In genomic region chr11:22343411-22344032, GRCh38 we compare ENCODE assay signal across 19 cellular contexts. TPM values are rescaled to one million over a fixed set of nuclear protein-coding genes. Genes with fewer than 3 reads are reported as not detected.
DNase-seq lines count a peak whose midpoint lies in the region; TF ChIP-seq lines count a peak whose summit lies in the region.
"Had no signal": no experiment of that assay in that cellular context is flagged by ENCODE, and none has a peak within 500 bp of the region (broad histone marks: within the 10 kb centered on the region; RNA-seq: fewer than 3 reads in every experiment).

No MANE protein-coding gene starts in this region.

- H3K27me3 ChIP-seq in HUES64 (ENCODE audit: insufficient read depth, low read length) = peaks cover 77% of the 10 kb centered on the region
- peaks cover 69% of the 10 kb centered on the region for H3K27me3 ChIP-seq in neural cell (ENCODE audit: insufficient read depth, low read depth, low read length)
- H3K27me3 ChIP-seq in esophagus muscularis mucosa = peaks cover 8 to 78% (median 37%) of the 10 kb centered on the region in 4 donors
- H3K27me3 ChIP-seq in adrenal gland = peaks cover 47% of the 10 kb centered on the region

- H3K9me3 ChIP-seq in HUES64 (ENCODE audit: insufficient read depth, low read depth, low read length) (no peaks in the 10 kb centered on the region), neural cell (ENCODE audit: low read length) (no peaks in the 10 kb centered on the region), esophagus muscularis mucosa (no peaks in the 10 kb centered on the region), adrenal gland (replicated peaks in 1 of 3) (no peaks in the 10 kb centered on the region)
- H3K9me3 ChIP-seq: body of pancreas, upper lobe of left lung had no signal

- no peaks in the 10 kb centered on the region for H3K9me2 ChIP-seq in neural cell (ENCODE audit: insufficient read depth, low read length)

- TF ChIP-seq POLR2A in esophagus muscularis mucosa (IDR thresholded peaks at IDR 0.05; ENCODE audit: low read depth) (no peak), adrenal gland (IDR thresholded peaks at IDR 0.05) (no peak)

- H3K27ac ChIP-seq in HUES64 (ENCODE audit: low read depth, low read length) (no peak overlapping the region), neural cell (ENCODE audit: low read length) (no peak overlapping the region), esophagus muscularis mucosa (replicated peaks in 1 of 4) (no peak overlapping the region), adrenal gland (no peak overlapping the region)
- H3K27ac ChIP-seq: body of pancreas, upper lobe of left lung had no signal

- H3K4me1 ChIP-seq in HUES64 (ENCODE audit: insufficient read depth, low read length) (peaks cover 32% of the 10 kb centered on the region), esophagus muscularis mucosa (peaks cover 0 to 19% (median 9%) of the 10 kb centered on the region in 4 donors), adrenal gland (replicated peaks in 1 of 2) (no peaks in the 10 kb centered on the region)

- no peaks in the 10 kb centered on the region for H3K36me3 ChIP-seq in HUES64 (ENCODE audit: insufficient read depth, low read length)
- no peaks in the 10 kb centered on the region for H3K36me3 ChIP-seq in neural cell (ENCODE audit: insufficient read depth, low read length)
- no peaks in the 10 kb centered on the region for H3K36me3 ChIP-seq in esophagus muscularis mucosa
- no peaks in the 10 kb centered on the region for H3K36me3 ChIP-seq in adrenal gland (replicated peaks in 1 of 2)
- H3K36me3 ChIP-seq: upper lobe of left lung had no signal

- 5% methylated on average over 30 of the region's 30 CpGs for WGBS in HUES64
- 3% methylated on average over 11 of the region's 30 CpGs for WGBS in esophagus muscularis mucosa
- 2 to 5% (median 3%) methylated on average over 8 to 30 of the region's 30 CpGs for WGBS in adrenal gland, 4 donors

- peak; percentile 91 for DNase-seq in DMS79 treated with DMSO at 0.1 percent for 48 hours (lab: John Stamatoyannopoulos, UW)
- peak; percentile 21 for DNase-seq in endothelial cell (ENCODE audit: low spot score)
- DNase-seq in esophagus muscularis mucosa (ENCODE audit: extremely low spot score) = no peak
- no peak for DNase-seq in ACHN
- DNase-seq in SKM-1 treated with dmso at 0.1 percent for 144 hours (lab: John Stamatoyannopoulos, UW; ENCODE audit: unreplicated experiment) = no peak
- no peak for DNase-seq in adrenal gland
- DNase-seq: activated CD8-positive, alpha-beta T cell treated with anti-CD3 and anti-CD28 coated beads, Interleukin-2, amount 10 ng/mL, durations not matched to agents 7 days and 5 days; activated effector memory CD4-positive, alpha-beta T cell treated with anti-CD3 and anti-CD28 coated beads, Interleukin-2, amount 50 U/mL, for 16 hours; EL; NCI-H187 treated with DMSO at 0.1 percent for 48 hours; NK-92 treated with Interleukin-12 subunit alpha and Interleukin-12 subunit beta, amount 100 ng/mL, for 24 hours; stimulated activated CD4-positive, alpha-beta T cell treated with anti-CD3 and anti-CD28 coated beads, Interleukin-2, amount 100 ng/mL, for 24 hours had no signal

- no peak overlapping the region for H3K4me3 Mint-ChIP-seq in endothelial cell (ENCODE audit: unreplicated experiment)
- H3K4me3 Mint-ChIP-seq: activated CD8-positive, alpha-beta T cell treated with anti-CD3 and anti-CD28 coated beads, Interleukin-2, amount 10 ng/mL, durations not matched to agents 7 days and 5 days had no signal

- H3K9ac ChIP-seq in HUES64 (ENCODE audit: low read depth, low read length) (no peak overlapping the region), neural cell (ENCODE audit: low read length) (peak overlapping the region; percentile 2)

- H3K27me3 Mint-ChIP-seq in endothelial cell (ENCODE audit: unreplicated experiment) = peaks cover 32% of the 10 kb centered on the region

- H4K20me1 ChIP-seq in neural cell (ENCODE audit: insufficient read depth) = no peaks in the 10 kb centered on the region

- H3K4me1 Mint-ChIP-seq in endothelial cell (ENCODE audit: unreplicated experiment) = peaks cover 19% of the 10 kb centered on the region

- H3K27ac Mint-ChIP-seq in endothelial cell (ENCODE audit: unreplicated experiment) = no peak overlapping the region
- H3K27ac Mint-ChIP-seq: activated CD8-positive, alpha-beta T cell treated with anti-CD3 and anti-CD28 coated beads, Interleukin-2, amount 10 ng/mL, durations not matched to agents 7 days and 5 days had no signal

- TF ChIP-seq CTCF in endothelial cell (IDR thresholded peaks at IDR 0.05; ENCODE audit: unreplicated experiment) (no peak), neural cell (IDR thresholded peaks at IDR 0.05; ENCODE audit: poor library complexity, severe bottlenecking) (no peak), esophagus muscularis mucosa (IDR thresholded peaks at IDR 0.05) (no peak), adrenal gland (IDR thresholded peaks at IDR 0.05) (no peak)

- peak overlapping the region; percentile 53 for H3K4me3 ChIP-seq in HUES64 (ENCODE audit: low read length)
- peak overlapping the region; percentile 50 for H3K4me3 ChIP-seq in neural cell (ENCODE audit: low read length)
- no peak overlapping the region for H3K4me3 ChIP-seq in esophagus muscularis mucosa
- no peak overlapping the region for H3K4me3 ChIP-seq in adrenal gland
- H3K4me3 ChIP-seq: body of pancreas, upper lobe of left lung had no signal

- no peak overlapping the region for H3K4me2 ChIP-seq in neural cell (ENCODE audit: low read length)

- H3F3A ChIP-seq in neural cell (ENCODE audit: insufficient read depth, low read length, poor library complexity, severe bottlenecking) = no peaks in the 10 kb centered on the region

- H3K79me2 ChIP-seq in neural cell (replicated peaks; ENCODE audit: insufficient read depth, low read length) = no peaks in the 10 kb centered on the region

- intact Hi-C loops in esophagus muscularis mucosa (cut with DNase I) = no loop called here
- intact Hi-C loops in adrenal gland (cut with DNase I) = loop anchor here in 1 of 2 donors (5.0 kb wide), 1 partner anchor 444 kb away; no protein-coding TSS in a partner anchor

- in situ Hi-C loops in ACHN (cut with HindIII; ENCODE audit: low pct_ligation_motif_present, low pct_unique_long_range_greater_than_20kb, low sequenced_read_pairs) = no loop called here

- no peaks in the 10 kb centered on the region for H3K36me3 Mint-ChIP-seq in endothelial cell (ENCODE audit: low read depth, unreplicated experiment)

- no peak for TF ChIP-seq EP300 in neural cell (conservative IDR thresholded peaks at IDR 0.05; ENCODE audit: poor library complexity, severe bottlenecking)
- TF ChIP-seq EP300 in esophagus muscularis mucosa (IDR thresholded peaks at IDR 0.05) = no peak

- TF ChIP-seq RAD21 in neural cell (conservative IDR thresholded peaks at IDR 0.05) = no peak

- no peak overlapping the region for H2AFZ ChIP-seq in neural cell (ENCODE audit: low read depth, low read length)

- no peaks in the 10 kb centered on the region for H3K9me3 Mint-ChIP-seq in endothelial cell (ENCODE audit: unreplicated experiment)

TF ChIP-seq in neural cell, 6 proteins besides CTCF, POLR2A, EP300 and RAD21:
- TF ChIP-seq EZH2 (IDR thresholded peaks at IDR 0.05; ENCODE audit: borderline replicate concordance, insufficient read depth, low read length, poor library complexity, severe bottlenecking) (peak; percentile 27), SMC3 (conservative IDR thresholded peaks at IDR 0.05; ENCODE audit: poor library complexity) (no peak)

RNA-seq across cellular contexts. Expression of gene SLC17A6, which starts 5.3 kb away (rescaled TPM):
- polyA plus RNA-seq in HUES64 (2013, experiment 1 of 2) = 0.40 TPM
- 0.76 TPM for polyA plus RNA-seq in HUES64 (2013, experiment 2 of 2)
- total RNA-seq in endothelial cell (ENCODE audit: unreplicated experiment) (not detected), esophagus muscularis mucosa (not detected), adrenal gland (not detected)
- polyA plus RNA-seq in neural cell (3.3 and 4.3 TPM in 2 replicates), adrenal gland (not detected)
- 7.3 and 7.5 TPM in 2 replicates for polyA minus RNA-seq in neural cell
- total RNA-seq: activated CD8-positive, alpha-beta T cell treated with anti-CD3 and anti-CD28 coated beads, Interleukin-2, amount 10 ng/mL, durations not matched to agents 7 days and 5 days; body of pancreas; mucosa of gallbladder; pulmonary artery endothelial cell; upper lobe of left lung had no signal
- polyA plus RNA-seq: BJ had no signal

Comparison
In these comparisons a context has a peak if more than half of its experiments do, and no peak if none do; other contexts are left out.
1. DNase-seq: peak in DMS79 treated with DMSO at 0.1 percent for 48 hours (single experiment) and endothelial cell (single experiment); none in esophagus muscularis mucosa (single experiment), ACHN (single experiment), SKM-1 treated with dmso at 0.1 percent for 144 hours (single experiment) and adrenal gland (0 of 7).
2. H3K4me3 ChIP-seq: peak in HUES64 (single experiment) and neural cell (single experiment); none in esophagus muscularis mucosa (0 of 4) and adrenal gland (0 of 4).